In genomic region chr4:147550626-147551250, GRCh38 we compare ENCODE assay signal across 8 cellular contexts.
DNase-seq lines count a peak whose midpoint lies in the region; ATAC-seq and TF ChIP-seq lines count a peak whose summit lies in the region.

No MANE protein-coding gene starts in this region.

- ATAC-seq in left cardiac atrium (peak; percentile 59 to 60), HG02884 (IDR thresholded peaks at IDR 0.05; ENCODE audit: unreplicated experiment) (peak; percentile 67)

- H3K4me1 ChIP-seq in stomach smooth muscle (ENCODE audit: control insufficient read depth, insufficient read depth, low read length) (no peaks in the 10 kb centered on the region), esophagus squamous epithelium (no peaks in the 10 kb centered on the region), tibial nerve (peaks cover 0 to 9% (median 0%) of the 10 kb centered on the region in 4 donors)

- H3K27ac ChIP-seq in stomach smooth muscle (ENCODE audit: low read length) (peak overlapping the region; percentile 31), esophagus squamous epithelium (no peak overlapping the region), tibial nerve (no peak overlapping the region)

- H3K36me3 ChIP-seq in stomach smooth muscle (ENCODE audit: control insufficient read depth in 2 of 2, insufficient read depth in 2 of 2, low read length in 2 of 2) (no peaks in the 10 kb centered on the region), esophagus squamous epithelium (no peaks in the 10 kb centered on the region), tibial nerve (no peaks in the 10 kb centered on the region)

- WGBS in esophagus squamous epithelium, 2 donors: 45 to 48% methylated on average over 8 of the region's 8 CpGs
- 35 to 48% methylated on average over 8 of the region's 8 CpGs for WGBS in tibial nerve, 2 donors

- DNase-seq in left cardiac atrium (no peak), cardiac septum (ENCODE audit: low spot score) (no peak), amniotic epithelial cell (ENCODE audit: low read depth) (peak; percentile 49), esophagus squamous epithelium (lab: John Stamatoyannopoulos, UW) (no peak), tibial nerve (ENCODE audit: low spot score in 2 of 2) (no peak), globus pallidus (ENCODE audit: low spot score) (no peak)

- H3K9ac ChIP-seq in stomach smooth muscle (ENCODE audit: low read length in 2 of 2): peak overlapping the region in 1 of 2 donors; percentile 47

- H3K27me3 ChIP-seq in stomach smooth muscle (ENCODE audit: control insufficient read depth in 1 of 2, insufficient read depth in 2 of 2, low read length in 2 of 2): no peaks in the 10 kb centered on the region
- no peaks in the 10 kb centered on the region for H3K27me3 ChIP-seq in esophagus squamous epithelium
- no peaks in the 10 kb centered on the region for H3K27me3 ChIP-seq in tibial nerve

- intact Hi-C loops in left cardiac atrium (cut with DNase I) (no loop called here), cardiac septum (cut with DNase I) (no loop called here), esophagus squamous epithelium (cut with DNase I) (no loop called here)

- no peak for TF ChIP-seq POLR2A in esophagus squamous epithelium (IDR thresholded peaks at IDR 0.05)
- TF ChIP-seq POLR2A in tibial nerve (IDR thresholded peaks at IDR 0.05): no peak

- TF ChIP-seq EP300 in tibial nerve (IDR thresholded peaks at IDR 0.05): no peak

- H3K9me3 ChIP-seq in stomach smooth muscle (ENCODE audit: control insufficient read depth in 2 of 2, low read length in 2 of 2) (peaks cover 0 to 3% of the 10 kb centered on the region in 2 donors), esophagus squamous epithelium (no peaks in the 10 kb centered on the region), tibial nerve (peaks cover 0 to 7% (median 0%) of the 10 kb centered on the region in 4 donors)

- H3K4me3 ChIP-seq in stomach smooth muscle (ENCODE audit: low read length in 2 of 2): peak overlapping the region in 1 of 2 donors; percentile 68
- H3K4me3 ChIP-seq in esophagus squamous epithelium: no peak overlapping the region
- H3K4me3 ChIP-seq in tibial nerve: no peak overlapping the region

- TF ChIP-seq CTCF in esophagus squamous epithelium (IDR thresholded peaks at IDR 0.05) (no peak), tibial nerve (IDR thresholded peaks at IDR 0.05) (no peak)
